ENCODE assay signal across 28 cellular contexts in genomic region chr9:6000955-6001354, GRCh38.
"Had no signal": no experiment of that assay in that cellular context is flagged by ENCODE, and none has a peak within 500 bp of the region (broad histone marks: within the 10 kb centered on the region; RNA-seq: fewer than 3 reads in every experiment).

No MANE protein-coding gene starts in this region.

- H3K36me3 Mint-ChIP-seq: mesothelial cell of epicardium, naive B cell had no signal

- H3K9me3 ChIP-seq: adrenal gland, testis, transverse colon had no signal

- H3K36me3 ChIP-seq: adrenal gland had no signal

- DNase-seq: activated CD4-positive, alpha-beta T cell treated with anti-CD3 and anti-CD28 coated beads for 36 hours; activated CD4-positive, CD25-positive, alpha-beta regulatory T cell; activated effector memory CD4-positive, alpha-beta T cell treated with anti-CD3 and anti-CD28 coated beads, Interleukin-2, amount 50 U/mL, for 16 hours; activated naive CD4-positive, alpha-beta T cell treated with anti-CD3 and anti-CD28 coated beads for 36 hours; activated naive CD8-positive, alpha-beta T cell treated with anti-CD3 and anti-CD28 coated beads for 36 hours; activated T-cell treated with anti-CD3 and anti-CD28 coated beads for 4 hours; adrenal gland; central memory CD4-positive, alpha-beta T cell; endodermal cell; foreskin fibroblast; head of caudate nucleus; hippocampal formation; kidney; left colon; mammary epithelial cell; naive B cell; occipital lobe; right cardiac atrium; stimulated activated CD4-positive, alpha-beta T cell treated with anti-CD3 and anti-CD28 coated beads, Interleukin-15, amount 100 ng/mL, for 24 hours; stimulated activated CD4-positive, alpha-beta T cell treated with anti-CD3 and anti-CD28 coated beads, Interleukin-2, amount 100 ng/mL, for 24 hours; stimulated activated naive B cell treated with anti-CD40 and anti-IgM and Interleukin-4, amounts not matched to agents 10 μg/mL and 1 μg/mL and 100 μg/mL, for 72 hours; testis; transverse colon had no signal

- ATAC-seq: activated CD4-positive, alpha-beta T cell treated with anti-CD3 and anti-CD28 coated beads for 36 hours; esophagus mucosa; left colon; right cardiac atrium; stimulated activated naive B cell treated with anti-CD40 and anti-IgM and Interleukin-4, amounts not matched to agents 10 μg/mL and 1 μg/mL and 100 μg/mL, for 72 hours had no signal

- H3K4me3 ChIP-seq: adrenal gland, testis, transverse colon had no signal

- H3K27ac ChIP-seq: adrenal gland, testis, transverse colon had no signal

- H3K27me3 ChIP-seq: adrenal gland, testis, transverse colon had no signal

- H3K4me3 Mint-ChIP-seq: activated CD4-positive, alpha-beta T cell treated with anti-CD3 and anti-CD28 coated beads for 36 hours; activated naive CD4-positive, alpha-beta T cell treated with anti-CD3 and anti-CD28 coated beads for 36 hours; activated naive CD8-positive, alpha-beta T cell treated with anti-CD3 and anti-CD28 coated beads for 36 hours; activated T-helper 1 cell treated with anti-CD3 and anti-CD28 coated beads, Interleukin-12 subunit alpha, Interleukin-12 subunit beta, Interleukin-2, Interleukin-4 antibody, amounts not matched to agents 30 ng/mL and 10 ng/mL and 1 ng/mL, durations not matched to agents 14 hours and 24 hours and 36 hours; dendritic cell treated with granulocyte-macrophage colony-stimulating factor and Interleukin-4, amounts not matched to agents 40 ng/mL and 50 ng/mL, for 4 days; endodermal cell; mesothelial cell of epicardium; neural crest cell; stimulated activated naive B cell treated with anti-CD40 and anti-IgM and Interleukin-4, amounts not matched to agents 10 μg/mL and 1 μg/mL and 100 μg/mL, for 72 hours had no signal

- H3K27me3 Mint-ChIP-seq: activated CD4-positive, alpha-beta T cell treated with anti-CD3 and anti-CD28 coated beads for 36 hours; activated naive CD8-positive, alpha-beta T cell treated with anti-CD3 and anti-CD28 coated beads for 36 hours; dendritic cell treated with granulocyte-macrophage colony-stimulating factor and Interleukin-4, amounts not matched to agents 40 ng/mL and 50 ng/mL, for 4 days; naive B cell; stimulated activated naive B cell treated with anti-CD40 and anti-IgM and Interleukin-4, amounts not matched to agents 10 μg/mL and 1 μg/mL and 100 μg/mL, for 72 hours had no signal

- H3K9me3 Mint-ChIP-seq: activated naive CD4-positive, alpha-beta T cell treated with anti-CD3 and anti-CD28 coated beads for 36 hours; activated naive CD8-positive, alpha-beta T cell treated with anti-CD3 and anti-CD28 coated beads for 36 hours; activated T-helper 1 cell treated with anti-CD3 and anti-CD28 coated beads, Interleukin-12 subunit alpha, Interleukin-12 subunit beta, Interleukin-2, Interleukin-4 antibody, amounts not matched to agents 30 ng/mL and 10 ng/mL and 1 ng/mL, durations not matched to agents 14 hours and 24 hours and 36 hours; dendritic cell treated with granulocyte-macrophage colony-stimulating factor and Interleukin-4, amounts not matched to agents 40 ng/mL and 50 ng/mL, for 4 days; endodermal cell; mesothelial cell of epicardium; naive B cell; neural crest cell; stimulated activated naive B cell treated with anti-CD40 and anti-IgM and Interleukin-4, amounts not matched to agents 10 μg/mL and 1 μg/mL and 100 μg/mL, for 72 hours had no signal

- H3K27ac Mint-ChIP-seq: activated CD4-positive, alpha-beta T cell treated with anti-CD3 and anti-CD28 coated beads for 36 hours; activated naive CD4-positive, alpha-beta T cell treated with anti-CD3 and anti-CD28 coated beads for 36 hours; activated naive CD8-positive, alpha-beta T cell treated with anti-CD3 and anti-CD28 coated beads for 36 hours; activated T-helper 1 cell treated with anti-CD3 and anti-CD28 coated beads, Interleukin-12 subunit alpha, Interleukin-12 subunit beta, Interleukin-2, Interleukin-4 antibody, amounts not matched to agents 30 ng/mL and 10 ng/mL and 1 ng/mL, durations not matched to agents 14 hours and 24 hours and 36 hours; dendritic cell treated with granulocyte-macrophage colony-stimulating factor and Interleukin-4, amounts not matched to agents 40 ng/mL and 50 ng/mL, for 4 days; endodermal cell; mesothelial cell of epicardium; stimulated activated naive B cell treated with anti-CD40 and anti-IgM and Interleukin-4, amounts not matched to agents 10 μg/mL and 1 μg/mL and 100 μg/mL, for 72 hours had no signal
